In genomic region chr10:93463723-93464511, GRCh38 we compare ENCODE assay signal across 9 cellular contexts. TPM values are rescaled to one million over a fixed set of nuclear protein-coding genes. Genes with fewer than 3 reads are reported as not detected.
DNase-seq lines count a peak whose midpoint lies in the region; ATAC-seq, FAIRE-seq and TF ChIP-seq lines count a peak whose summit lies in the region.
"Had no signal": no experiment of that assay in that cellular context is flagged by ENCODE, and none has a peak within 500 bp of the region (broad histone marks: within the 10 kb centered on the region; RNA-seq: fewer than 3 reads in every experiment).

No MANE protein-coding gene starts in this region.

- POLR2A ChIA-PET in A549 (lab: Yijun Ruan, JAX), result interaction anchor here (0.6 to 6.2 kb wide), 6 partner anchors 9 to 890 kb away, joined by 3 to 114 read pairs (median 20); partner anchors contain the start of genes IDE and MYOF

- H3K36me3 Mint-ChIP-seq in endodermal cell (ENCODE audit: low read depth), result peaks cover 23% of the 10 kb centered on the region

- peak in 1 of 2 experiments; percentile 70 for DNase-seq in A549 (ENCODE audit: low read depth in 1 of 2, low spot score in 1 of 2)
- peak; percentile 85 for DNase-seq in NOMO-1 treated with DMSO at 0.1 percent for 48 hours (lab: John Stamatoyannopoulos, UW; ENCODE audit: unreplicated experiment)
- no peak for DNase-seq in endodermal cell
- no peak for DNase-seq in NCI-H446 treated with DMSO at 0.1 percent for 48 hours (lab: John Stamatoyannopoulos, UW)

- no peak for FAIRE-seq in A549 (lab: Jason Lieb, UNC)

- TF ChIP-seq CTCF in A549 (IDR thresholded peaks at IDR 0.05), result no peak
- no peak for TF ChIP-seq CTCF in endodermal cell (conservative IDR thresholded peaks at IDR 0.05)

- CTCF ChIA-PET in A549 (lab: Yijun Ruan, JAX), result interaction anchor here (2.7 to 41.4 kb wide), 5 partner anchors 10 to 82 kb away, joined by 13 to 924 read pairs (median 45); partner anchors contain the start of gene MYOF

- H3K27me3 Mint-ChIP-seq in endodermal cell (ENCODE audit: insufficient read depth), result no peaks in the 10 kb centered on the region

- H3K4me1 ChIP-seq in A549, result peaks cover 93% of the 10 kb centered on the region
- no peaks in the 10 kb centered on the region for H3K4me1 ChIP-seq in endodermal cell (ENCODE audit: control insufficient read depth, insufficient read depth, low read length)
- peaks cover 85% of the 10 kb centered on the region for H3K4me1 ChIP-seq in muscle layer of colon (ENCODE audit: insufficient read depth, low read length)

- H3K9me3 ChIP-seq in A549 (no peaks in the 10 kb centered on the region), endodermal cell (ENCODE audit: control insufficient read depth, low read length) (no peaks in the 10 kb centered on the region), muscle layer of colon (ENCODE audit: low read length) (no peaks in the 10 kb centered on the region)
- H3K9me3 ChIP-seq: BLaER1 treated with 17β-estradiol and CSF1 and Interleukin-3, amounts not matched to agents 10 nM and 100 nM had no signal

- no peak overlapping the region for H3K4me3 ChIP-seq in A549
- H3K4me3 ChIP-seq in endodermal cell (ENCODE audit: low read length), result no peak overlapping the region
- H3K4me3 ChIP-seq in muscle layer of colon (ENCODE audit: low read depth in 1 of 2, low read length in 2 of 2), result no peak overlapping the region
- H3K4me3 ChIP-seq: BLaER1 treated with 17β-estradiol and CSF1 and Interleukin-3, amounts not matched to agents 10 nM and 100 nM had no signal

- no peak overlapping the region for H3K27ac Mint-ChIP-seq in endodermal cell

- WGBS in A549 (ENCODE audit: missing lambda C conversion rate), result 12% methylated on average over 7 of the region's 7 CpGs
- 97 to 100% methylated on average over 4 to 7 of the region's 7 CpGs for WGBS in endodermal cell (ENCODE audit: insufficient coverage in 1 of 2, insufficient read length in 1 of 2), 2 experiments

- H3K4me1 Mint-ChIP-seq in endodermal cell, result peaks cover 29% of the 10 kb centered on the region

- H3K9ac ChIP-seq in endodermal cell (ENCODE audit: extremely low read depth, low read length, poor library complexity, severe bottlenecking) (peak overlapping the region; percentile 15), muscle layer of colon (ENCODE audit: low read length) (no peak overlapping the region)

- peaks cover 19% of the 10 kb centered on the region for H3K36me3 ChIP-seq in endodermal cell (ENCODE audit: control insufficient read depth, insufficient read depth, low read length)
- peaks cover 18% of the 10 kb centered on the region for H3K36me3 ChIP-seq in muscle layer of colon (ENCODE audit: insufficient read depth, low read length)

- TF ChIP-seq POLR2A in A549 (IDR thresholded peaks at IDR 0.05; ENCODE audit: low read length), result no peak

- H3K27me3 ChIP-seq in endodermal cell (ENCODE audit: control insufficient read depth, insufficient read depth, low read length, poor library complexity, severe bottlenecking) (no peaks in the 10 kb centered on the region), muscle layer of colon (ENCODE audit: control insufficient read depth in 1 of 2, insufficient read depth in 2 of 2, low read length in 2 of 2) (no peaks in the 10 kb centered on the region)
- H3K27me3 ChIP-seq: BLaER1 treated with 17β-estradiol and CSF1 and Interleukin-3, amounts not matched to agents 10 nM and 100 nM had no signal

- no peak overlapping the region for H3K4me3 Mint-ChIP-seq in endodermal cell

- no peak for ATAC-seq in A549
- ATAC-seq in HG03135 (IDR thresholded peaks at IDR 0.05; ENCODE audit: unreplicated experiment), result no peak
- no peak for ATAC-seq in HG02840 (IDR thresholded peaks at IDR 0.05; ENCODE audit: low FRiP score, unreplicated experiment)
- no peak for ATAC-seq in HG02852 (IDR thresholded peaks at IDR 0.05; ENCODE audit: unreplicated experiment)

- peak overlapping the region; percentile 93 for H3K4me2 ChIP-seq in A549

- no peak for TF ChIP-seq RAD21 in A549 (conservative IDR thresholded peaks at IDR 0.05 in 1 of 2, IDR thresholded peaks at IDR 0.05 in 1 of 2)

- no peak for TF ChIP-seq EP300 in A549 (IDR thresholded peaks at IDR 0.05)

- H3K27ac ChIP-seq in A549 (peak overlapping the region; percentile 96 to 99), endodermal cell (ENCODE audit: low read depth, low read length) (no peak overlapping the region), muscle layer of colon (ENCODE audit: low read depth, low read length) (peak overlapping the region; percentile 97)

- no peaks in the 10 kb centered on the region for H3K9me3 Mint-ChIP-seq in endodermal cell

TF ChIP-seq in A549, 52 proteins besides CTCF, POLR2A, EP300 and RAD21:
- TF ChIP-seq TFCP2L1 (CRISPR knock-in tag; IDR thresholded peaks at IDR 0.05) (0 out of 2 replicates have a peak, but pooled peaks have one; percentile 9), FOSL2 (IDR thresholded peaks at IDR 0.05) (no peak), FOSL2 (CRISPR knock-in tag; IDR thresholded peaks at IDR 0.05) (0 out of 2 replicates have a peak, but pooled peaks have one; percentile 6), ESRRA (IDR thresholded peaks at IDR 0.05; ENCODE audit: borderline replicate concordance, low read length) (no peak), HEYL (CRISPR knock-in tag; IDR thresholded peaks at IDR 0.05) (no peak), ZFP36 (IDR thresholded peaks at IDR 0.05; ENCODE audit: borderline replicate concordance, partially characterized antibody) (no peak), ATOH8 (CRISPR knock-in tag; IDR thresholded peaks at IDR 0.05; ENCODE audit: low read depth) (no peak), USF2 (IDR thresholded peaks at IDR 0.05) (no peak), RARB (CRISPR knock-in tag; IDR thresholded peaks at IDR 0.05) (no peak), HOXB5 (CRISPR knock-in tag; IDR thresholded peaks at IDR 0.05) (peak; percentile 39; the same call in 1 of the 2 replicates), CEBPB (IDR thresholded peaks at IDR 0.05) (peak; percentile 94 to 97), SREBF2 (IDR thresholded peaks at IDR 0.05) (no peak), JUN (IDR thresholded peaks at IDR 0.05) (peak; percentile 20 to 30; a peak in 2 of 5 replicates)
- TF ChIP-seq, protein P1, sequence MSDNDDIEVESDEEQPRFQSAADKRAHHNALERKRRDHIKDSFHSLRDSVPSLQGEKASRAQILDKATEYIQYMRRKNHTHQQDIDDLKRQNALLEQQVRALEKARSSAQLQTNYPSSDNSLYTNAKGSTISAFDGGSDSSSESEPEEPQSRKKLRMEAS (IDR thresholded peaks at IDR 0.05), result peak; percentile 42; the same call in 1 of the 2 replicates

RNA-seq across cellular contexts. Expression of gene MYOF, which starts 18.2 kb away (rescaled TPM):
- polyA plus RNA-seq in A549 (2011; rRNA removed), result 229 and 265 TPM in 2 replicates
- polyA plus RNA-seq in A549 (2012; cell fraction: cytosol; rRNA removed), result 117 TPM in 2 replicates
- polyA plus RNA-seq in A549 (2012; cell fraction: nucleus; rRNA removed), result 127 and 200 TPM in 2 replicates
- polyA plus RNA-seq in A549 (2017; fragmentation: RNase III; extraction: RNeasy Plus Mini Kit Qiagen cat#74134 plus additional on column Dnase treatment), result 190 to 217 TPM (median 191 TPM) in 3 replicates
- polyA minus RNA-seq in A549 (2011; rRNA and poly(A)+ RNA removed), result 195 and 221 TPM in 2 replicates
- 10 to 100 TPM; 37.4 to 93.8 TPM for total RNA-seq in endodermal cell
- polyA plus RNA-seq in endodermal cell (2013, experiment 1 of 2), result 15.6 TPM
- polyA plus RNA-seq in endodermal cell (2013, experiment 2 of 2), result 21.2 TPM

RNA-seq across cellular contexts. Expression of gene CEP55, which starts 32.5 kb away (rescaled TPM):
- 63.5 and 87.0 TPM in 2 replicates for polyA plus RNA-seq in A549 (2011; rRNA removed)
- polyA plus RNA-seq in A549 (2012; cell fraction: cytosol; rRNA removed), result 24.7 and 26.7 TPM in 2 replicates
- polyA plus RNA-seq in A549 (2012; cell fraction: nucleus; rRNA removed), result 12.1 and 18.0 TPM in 2 replicates
- polyA plus RNA-seq in A549 (2017; fragmentation: RNase III; extraction: RNeasy Plus Mini Kit Qiagen cat#74134 plus additional on column Dnase treatment), result 51.2 to 57.9 TPM (median 52.4 TPM) in 3 replicates
- polyA minus RNA-seq in A549 (2011; rRNA and poly(A)+ RNA removed), result 12.0 and 13.0 TPM in 2 replicates
- 10 to 100 TPM; 50.3 to 66.8 TPM for total RNA-seq in endodermal cell
- 39.2 TPM for polyA plus RNA-seq in endodermal cell (2013, experiment 1 of 2)
- 45.6 TPM for polyA plus RNA-seq in endodermal cell (2013, experiment 2 of 2)
